In the genomic region with DNA sequence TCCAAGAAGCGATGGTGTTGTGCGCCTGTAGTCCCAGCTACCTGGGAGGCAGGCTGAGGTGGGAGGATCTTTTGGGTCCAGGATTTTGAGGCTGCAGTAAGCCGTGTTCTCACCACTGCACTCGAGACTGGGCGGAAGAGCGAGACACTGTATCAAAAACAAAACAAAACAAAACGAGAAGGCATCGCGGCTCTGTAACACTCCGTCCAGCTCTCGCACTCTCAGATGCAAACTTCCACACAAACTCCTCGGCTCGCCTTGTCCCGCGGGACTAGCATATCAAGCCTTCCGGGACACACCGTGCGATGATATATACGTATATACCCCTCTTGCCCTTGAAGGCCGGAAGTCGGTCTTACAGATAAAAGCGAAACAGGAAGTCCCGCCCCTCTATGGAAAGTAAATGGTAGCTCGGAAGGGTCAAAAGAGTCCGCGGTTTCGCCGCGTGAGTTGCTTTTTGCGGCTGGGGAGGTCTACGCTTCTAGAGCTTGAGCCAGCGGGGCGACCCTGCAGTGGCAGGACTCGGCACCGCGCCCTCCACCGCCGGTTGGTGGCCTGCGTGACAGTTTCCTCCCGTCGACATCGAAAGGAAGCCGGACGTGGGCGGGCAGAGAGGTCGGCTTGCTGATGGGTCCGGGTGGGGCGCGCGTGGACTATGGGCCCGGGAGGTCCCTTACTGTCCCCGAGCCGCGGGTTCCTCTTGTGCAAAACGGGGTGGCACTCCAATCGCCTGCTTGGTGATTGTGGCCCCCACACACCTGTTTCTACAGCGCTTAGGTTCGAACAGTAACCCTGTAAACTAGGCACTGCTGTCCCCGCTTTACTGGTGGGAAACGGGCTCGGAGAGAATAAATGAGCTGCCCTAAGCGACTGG, we compare ENCODE assay signal across 8 cellular contexts. TPM values are rescaled to one million over a fixed set of nuclear protein-coding genes. Genes with fewer than 3 reads are reported as not detected.
DNase-seq lines count a peak whose midpoint lies in the region; ATAC-seq and TF ChIP-seq lines count a peak whose summit lies in the region.

A gene with protein sequence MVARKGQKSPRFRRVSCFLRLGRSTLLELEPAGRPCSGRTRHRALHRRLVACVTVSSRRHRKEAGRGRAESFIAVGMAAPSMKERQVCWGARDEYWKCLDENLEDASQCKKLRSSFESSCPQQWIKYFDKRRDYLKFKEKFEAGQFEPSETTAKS (plus strand): TSS at position 393 of the 874 bp plus-strand sequence. CDS start 11 bp downstream, at position 404.

- H4K20me1 ChIP-seq in GM23338 (replicated peaks; ENCODE audit: insufficient read depth) (peaks cover 3% of the 10 kb centered on the region; the same call in 1 of the 2 replicates), fibroblast of lung (ENCODE audit: control insufficient read depth, extremely low read depth, insufficient read depth, low read length) (no peaks in the 10 kb centered on the region)

- H3K27me3 ChIP-seq in GM23338 (ENCODE audit: insufficient read depth) (no peaks in the 10 kb centered on the region), fibroblast of lung (ENCODE audit: control insufficient read depth, insufficient read depth, low read length) (no peaks in the 10 kb centered on the region)
- H3K27me3 ChIP-seq in naive thymus-derived CD4-positive, alpha-beta T cell (ENCODE audit: control insufficient read depth in 2 of 2, insufficient read depth in 2 of 2, low read length in 2 of 2) = no peaks in the 10 kb centered on the region

- H3K79me2 ChIP-seq in GM23338 (replicated peaks; ENCODE audit: insufficient read depth) = peaks cover 24% of the 10 kb centered on the region
- peaks cover 6% of the 10 kb centered on the region for H3K79me2 ChIP-seq in fibroblast of lung (ENCODE audit: control insufficient read depth, insufficient read depth, low read length)

- TF ChIP-seq CTCF in GM23338 (conservative IDR thresholded peaks at IDR 0.05; ENCODE audit: low read depth in 2 of 2) (0 out of 4 replicates have a peak, but pooled peaks of 1 of the 2 experiments have one; percentile 0), fibroblast of lung (conservative IDR thresholded peaks at IDR 0.05 in 1 of 2, IDR thresholded peaks at IDR 0.05 in 1 of 2; ENCODE audit: low read depth in 1 of 2, low read length in 2 of 2) (no peak)

- no peaks in the 10 kb centered on the region for H3K9me3 ChIP-seq in fibroblast of lung (ENCODE audit: control insufficient read depth, insufficient read depth, low read depth, low read length)
- H3K9me3 ChIP-seq in naive thymus-derived CD4-positive, alpha-beta T cell (ENCODE audit: control insufficient read depth in 2 of 3, low read length in 3 of 3) = no peaks in the 10 kb centered on the region

- peak within 1 kb of the TSS; percentile 97 for H3K4me3 Mint-ChIP-seq in GM23338
- peak within 1 kb of the TSS; percentile 93 to 100 (median 97) for H3K4me3 Mint-ChIP-seq in naive thymus-derived CD4-positive, alpha-beta T cell
- H3K4me3 Mint-ChIP-seq in stimulated activated naive B cell treated with anti-CD40 and anti-IgM and Interleukin-4, amounts not matched to agents 10 μg/mL and 1 μg/mL and 100 μg/mL, for 72 hours = peak within 1 kb of the TSS; percentile 95 to 99

- no peaks in the 10 kb centered on the region for H3K9me3 Mint-ChIP-seq in GM23338
- H3K9me3 Mint-ChIP-seq in naive thymus-derived CD4-positive, alpha-beta T cell = no peaks in the 10 kb centered on the region
- H3K9me3 Mint-ChIP-seq in stimulated activated naive B cell treated with anti-CD40 and anti-IgM and Interleukin-4, amounts not matched to agents 10 μg/mL and 1 μg/mL and 100 μg/mL, for 72 hours = no peaks in the 10 kb centered on the region

- H3K27ac Mint-ChIP-seq in GM23338 = peak within 1 kb of the TSS; percentile 98
- H3K27ac Mint-ChIP-seq in naive thymus-derived CD4-positive, alpha-beta T cell = peak within 1 kb of the TSS; percentile 97 to 100 (median 99)
- H3K27ac Mint-ChIP-seq in stimulated activated naive B cell treated with anti-CD40 and anti-IgM and Interleukin-4, amounts not matched to agents 10 μg/mL and 1 μg/mL and 100 μg/mL, for 72 hours = peak within 1 kb of the TSS; percentile 100

- peaks cover 25% of the 10 kb centered on the region for H3K36me3 Mint-ChIP-seq in GM23338 (ENCODE audit: low read depth)
- H3K36me3 Mint-ChIP-seq in naive thymus-derived CD4-positive, alpha-beta T cell = peaks cover 8 to 28% (median 20%) of the 10 kb centered on the region in 5 donors
- H3K36me3 Mint-ChIP-seq in stimulated activated naive B cell treated with anti-CD40 and anti-IgM and Interleukin-4, amounts not matched to agents 10 μg/mL and 1 μg/mL and 100 μg/mL, for 72 hours = peaks cover 24 to 25% of the 10 kb centered on the region in 2 donors

- POLR2A ChIA-PET in naive thymus-derived CD4-positive, alpha-beta T cell (lab: Charles Lee) = interaction anchor here (0.5 to 5.4 kb wide), 24 partner anchors 9 to 1132 kb away, joined by 3 to 124 read pairs (median 6); partner anchors contain the start of genes ARID4B, B3GALNT2 and TARBP1

- intact Hi-C loops in naive thymus-derived CD4-positive, alpha-beta T cell (cut with micrococcal nuclease) = loop anchor here (1.0 to 10.0 kb wide), 19 partner anchors 16 to 1912 kb away; partner anchors contain the start of genes ARID4B (in 2 of the 2), B3GALNT2 (in 2 of the 2), GGPS1 (in 2 of the 2) and ERO1B (in 1 of the 2)

- H3K27ac ChIP-seq in GM23338 (ENCODE audit: low read depth) (peak within 1 kb of the TSS; percentile 74), fibroblast of lung (ENCODE audit: insufficient read depth, low read length) (peak within 1 kb of the TSS; percentile 94)
- peak within 1 kb of the TSS; percentile 95 for H3K27ac ChIP-seq in naive thymus-derived CD4-positive, alpha-beta T cell (ENCODE audit: low read depth, low read length)

- peak within 1 kb of the TSS; percentile 98 for H3K9ac ChIP-seq in fibroblast of lung (ENCODE audit: insufficient read depth, low read length)

- DNase-seq in Daoy (ENCODE audit: low read depth) = peak; percentile 96
- DNase-seq in GM23338 (ENCODE audit: low spot score) = peak; percentile 98
- peak; percentile 94 for DNase-seq in LHCN-M2 (ENCODE audit: low read depth)
- peak; percentile 98 for DNase-seq in RPMI8226
- peak; percentile 78 to 81 for DNase-seq in activated T-helper 1 cell treated with anti-CD3 and anti-CD28 coated beads, Interleukin-2, amount 50 U/mL, for 16 hours (ENCODE audit: low read depth in 1 of 2, low spot score in 1 of 2)
- DNase-seq in fibroblast of lung (ENCODE audit: low read depth in 2 of 2) = peak; percentile 97 to 98
- peak; percentile 76 to 92 (median 90) for DNase-seq in naive thymus-derived CD4-positive, alpha-beta T cell
- peak; percentile 91 for DNase-seq in stimulated activated naive B cell treated with anti-CD40 and anti-IgM and Interleukin-4, amounts not matched to agents 10 μg/mL and 1 μg/mL and 100 μg/mL, for 72 hours

- H2AFZ ChIP-seq in GM23338 = peak within 1 kb of the TSS; percentile 96
- peak within 1 kb of the TSS; percentile 99 for H2AFZ ChIP-seq in fibroblast of lung (ENCODE audit: low read length)

- CTCF ChIA-PET in naive thymus-derived CD4-positive, alpha-beta T cell (lab: Charles Lee) = interaction anchor here (1.0 to 1.4 kb wide), 4 partner anchors 9 to 50 kb away, joined by 3 to 4 read pairs (median 3); no protein-coding TSS in a partner anchor

- H3K9me2 ChIP-seq in GM23338 (ENCODE audit: insufficient read depth) = no peaks in the 10 kb centered on the region

- peak within 1 kb of the TSS; percentile 80 for H3K4me3 ChIP-seq in GM23338
- H3K4me3 ChIP-seq in fibroblast of lung (replicated peaks in 1 of 4; ENCODE audit: control extremely low read depth in 1 of 4, insufficient read depth in 1 of 4, low read depth in 3 of 4, low read length in 4 of 4) = peak within 1 kb of the TSS; percentile 56 to 96 (median 95)
- H3K4me3 ChIP-seq in naive thymus-derived CD4-positive, alpha-beta T cell (ENCODE audit: low read length) = peak within 1 kb of the TSS; percentile 73

- peaks cover 2% of the 10 kb centered on the region for H3K27me3 Mint-ChIP-seq in GM23338 (ENCODE audit: insufficient read depth, low read depth, poor library complexity)
- no peaks in the 10 kb centered on the region for H3K27me3 Mint-ChIP-seq in naive thymus-derived CD4-positive, alpha-beta T cell
- no peaks in the 10 kb centered on the region for H3K27me3 Mint-ChIP-seq in stimulated activated naive B cell treated with anti-CD40 and anti-IgM and Interleukin-4, amounts not matched to agents 10 μg/mL and 1 μg/mL and 100 μg/mL, for 72 hours

- H3K36me3 ChIP-seq in GM23338 (ENCODE audit: insufficient read depth) (peaks cover 13% of the 10 kb centered on the region), fibroblast of lung (ENCODE audit: control insufficient read depth, insufficient read depth, low read length) (peaks cover 10% of the 10 kb centered on the region)
- H3K36me3 ChIP-seq in naive thymus-derived CD4-positive, alpha-beta T cell (ENCODE audit: control insufficient read depth in 2 of 3, insufficient read depth in 3 of 3, low read length in 3 of 3) = peaks cover 0 to 30% (median 4%) of the 10 kb centered on the region in 3 experiments

- H3K4me1 Mint-ChIP-seq in GM23338 = peaks cover 7% of the 10 kb centered on the region; the same call in 2 of the 3 replicates
- H3K4me1 Mint-ChIP-seq in naive thymus-derived CD4-positive, alpha-beta T cell = peaks cover 30 to 66% (median 63%) of the 10 kb centered on the region in 7 donors
- H3K4me1 Mint-ChIP-seq in stimulated activated naive B cell treated with anti-CD40 and anti-IgM and Interleukin-4, amounts not matched to agents 10 μg/mL and 1 μg/mL and 100 μg/mL, for 72 hours = peaks cover 16 to 46% of the 10 kb centered on the region in 2 donors

- peak within 1 kb of the TSS; percentile 82 for H3K4me2 ChIP-seq in GM23338
- H3K4me2 ChIP-seq in fibroblast of lung (ENCODE audit: extremely low read depth, insufficient read depth, low read length) = peak within 1 kb of the TSS; percentile 91

- H3K4me1 ChIP-seq in GM23338 (ENCODE audit: insufficient read depth) = peaks cover 6% of the 10 kb centered on the region; the same call in 1 of the 2 replicates
- H3K4me1 ChIP-seq in fibroblast of lung (ENCODE audit: control insufficient read depth, extremely low read depth, insufficient read depth, low read length) = no peaks in the 10 kb centered on the region
- H3K4me1 ChIP-seq in naive thymus-derived CD4-positive, alpha-beta T cell (ENCODE audit: control insufficient read depth in 2 of 2, insufficient read depth in 2 of 2, low read length in 2 of 2) = peaks cover 12 to 16% of the 10 kb centered on the region in 2 donors

- H3F3A ChIP-seq in GM23338 (replicated peaks; ENCODE audit: low read depth) = no peaks in the 10 kb centered on the region

- ATAC-seq in GM23338 = peak; percentile 95
- peak; percentile 91 for ATAC-seq in naive thymus-derived CD4-positive, alpha-beta T cell
- peak; percentile 91 for ATAC-seq in stimulated activated naive B cell treated with anti-CD40 and anti-IgM and Interleukin-4, amounts not matched to agents 10 μg/mL and 1 μg/mL and 100 μg/mL, for 72 hours (replicated peaks)

RNA-seq across cellular contexts. Expression of the gene that starts here (rescaled TPM):
- total RNA-seq in Daoy (2014; rRNA removed; shearing (Covaris generic)) = 50.3 and 131 TPM in 2 replicates
- total RNA-seq in GM23338 (2014; rRNA removed; shearing (Covaris generic)) = 20.7 and 33.9 TPM in 2 replicates
- polyA plus RNA-seq in GM23338 (2016; fragmentation: Nextera tagmentation; extraction: Ambion mirVana) (152 and 156 TPM in 2 replicates), fibroblast of lung (21.7 and 28.1 TPM in 2 replicates)
- total RNA-seq in LHCN-M2 (2014; rRNA removed) (18.4 and 34.8 TPM in 2 replicates), fibroblast of lung (24.1 and 27.7 TPM in 2 replicates)
- polyA plus RNA-seq in LHCN-M2 (2012) = 38.4 TPM
- polyA plus RNA-seq in fibroblast of lung (2012) = 39.7 and 60.9 TPM in 2 replicates
- polyA minus RNA-seq in fibroblast of lung (ENCODE audit: low replicate concordance) = 1.7 and 3.1 TPM in 2 replicates
- total RNA-seq in naive thymus-derived CD4-positive, alpha-beta T cell = 10 to 100 TPM in 4 of 5 experiments, 1 to 10 TPM in 1; 9.5 to 47.3 (median 18.5) TPM
- 10 to 100 TPM; 31.6 to 52.7 TPM for polyA plus RNA-seq in naive thymus-derived CD4-positive, alpha-beta T cell

Comparison
In these comparisons a context has a peak if more than half of its experiments do, and no peak if none do; other contexts are left out.
1. Peak in every context shown above with its lines: DNase-seq, ATAC-seq, H3K4me3 ChIP-seq and H3K27ac ChIP-seq.